ENCODE assay signal across 10 cellular contexts in genomic region chr12:127389923-127390322, GRCh38.
DNase-seq lines count a peak whose midpoint lies in the region; TF ChIP-seq lines count a peak whose summit lies in the region.
"Had no signal": no experiment of that assay in that cellular context is flagged by ENCODE, and none has a peak within 500 bp of the region (broad histone marks: within the 10 kb centered on the region; RNA-seq: fewer than 3 reads in every experiment).

No MANE protein-coding gene starts in this region.

- no peaks in the 10 kb centered on the region for H3K79me1 ChIP-seq in H9 (ENCODE audit: insufficient read depth, low read depth, low read length, poor library complexity, severe bottlenecking)

- H3K9me3 Mint-ChIP-seq in H9, result no peaks in the 10 kb centered on the region; a peak in 1 of 5 replicates
- H3K9me3 Mint-ChIP-seq: IgD-negative memory B cell had no signal

- no peaks in the 10 kb centered on the region for H3K36me3 Mint-ChIP-seq in H9 (ENCODE audit: insufficient read depth in 1 of 3, low read depth in 3 of 3)
- H3K36me3 Mint-ChIP-seq: brain, IgD-negative memory B cell had no signal

- H3K23me2 ChIP-seq in H9 (ENCODE audit: insufficient read length, low read depth, low read length, poor library complexity, severe bottlenecking), result no peaks in the 10 kb centered on the region

- no peak overlapping the region for H4K91ac ChIP-seq in H9 (ENCODE audit: insufficient read length, low read depth, low read length)

- no peak overlapping the region for H3K18ac ChIP-seq in H9 (ENCODE audit: insufficient read length, low read depth, low read length)

- H3K4me1 ChIP-seq in H9 (ENCODE audit: insufficient read depth, low read length) (no peaks in the 10 kb centered on the region), SJSA1 (replicated peaks) (peaks cover 38% of the 10 kb centered on the region)

- H3K23ac ChIP-seq in H9 (ENCODE audit: insufficient read length, low read depth, low read length), result no peak overlapping the region

- no peak overlapping the region for H3K27ac Mint-ChIP-seq in H9
- H3K27ac Mint-ChIP-seq: brain, IgD-negative memory B cell had no signal

- no peak overlapping the region for H2BK12ac ChIP-seq in H9 (ENCODE audit: insufficient read length, low read depth, low read length)

- no peak overlapping the region for H3T11ph ChIP-seq in H9 (ENCODE audit: low read length)

- WGBS in H9 (ENCODE audit: extremely low coverage, insufficient read length, low lambda C conversion rate), result no CpG with 5 or more reads among the region's 2 CpGs

- no peak overlapping the region for H2BK5ac ChIP-seq in H9 (ENCODE audit: insufficient read length, low read length)

- no peak overlapping the region for H3K4me3 Mint-ChIP-seq in H9
- H3K4me3 Mint-ChIP-seq: brain, IgD-negative memory B cell had no signal

- peaks cover 1% of the 10 kb centered on the region; the same call in 1 of the 2 replicates for H3K27me3 Mint-ChIP-seq in H9 (ENCODE audit: low read depth)
- H3K27me3 Mint-ChIP-seq: IgD-negative memory B cell had no signal

- no peaks in the 10 kb centered on the region for H3K79me2 ChIP-seq in H9 (ENCODE audit: insufficient read depth, low read length)

- no peak overlapping the region for H3K4ac ChIP-seq in H9 (ENCODE audit: low read depth, low read length)

- H3K4me2 ChIP-seq in H9 (ENCODE audit: insufficient read depth, insufficient read length, low read length), result no peak overlapping the region

- TF ChIP-seq CTCF in H9 (conservative IDR thresholded peaks at IDR 0.05), result no peak

- H2AK5ac ChIP-seq in H9 (ENCODE audit: insufficient read length, low read length), result no peak overlapping the region

- no peak overlapping the region for H3K4me3 ChIP-seq in SJSA1
- H3K4me3 ChIP-seq in skeletal muscle cell (ENCODE audit: low read depth, low read length), result no peak overlapping the region

- no peak overlapping the region for H3K27ac ChIP-seq in H9 (ENCODE audit: insufficient read length, low read depth, low read length)
- no peak overlapping the region for H3K27ac ChIP-seq in SJSA1

- H2AFZ ChIP-seq in H9 (ENCODE audit: low read length), result no peak overlapping the region

- no peaks in the 10 kb centered on the region for H3K36me3 ChIP-seq in SJSA1

- H3K9me3 ChIP-seq in H9 (ENCODE audit: control insufficient read depth, low read depth, low read length), result no peaks in the 10 kb centered on the region
- H3K9me3 ChIP-seq in SJSA1 (replicated peaks), result no peaks in the 10 kb centered on the region

- H3K27me3 ChIP-seq in H9 (ENCODE audit: insufficient read depth, low read length) (no peaks in the 10 kb centered on the region), SJSA1 (replicated peaks) (no peaks in the 10 kb centered on the region)

- no peak overlapping the region for H4K5ac ChIP-seq in H9 (ENCODE audit: insufficient read length, low read depth, low read length)

- DNase-seq in H9, result peak; percentile 73
- DNase-seq in SJSA1 (ENCODE audit: low read depth in 1 of 2, low spot score in 2 of 2), result peak; percentile 38 to 63
- peak; percentile 13 for DNase-seq in fibroblast of the conjunctiva (ENCODE audit: low read depth)
- DNase-seq in skeletal muscle cell (ENCODE audit: low read depth), result peak; percentile 61
- DNase-seq in SKM-1 (lab: John Stamatoyannopoulos, UW; ENCODE audit: unreplicated experiment), result no peak
- no peak for DNase-seq in nucleus accumbens (lab: John Stamatoyannopoulos, UW)
- DNase-seq in Kasumi-1 (lab: John Stamatoyannopoulos, UW), result no peak
- DNase-seq: stimulated activated CD4-positive, alpha-beta T cell treated with anti-CD3 and anti-CD28 coated beads, Interleukin-2, amount 100 ng/mL, for 24 hours had no signal

- H3K14ac ChIP-seq in H9 (ENCODE audit: insufficient read depth, low read length), result no peak overlapping the region

- H3K56ac ChIP-seq in H9 (ENCODE audit: insufficient read length, low read depth, low read length), result no peak overlapping the region

- no peak overlapping the region for H3K9ac ChIP-seq in H9 (ENCODE audit: extremely low read depth, insufficient read length, low read length)

- no peaks in the 10 kb centered on the region for H4K20me1 ChIP-seq in H9 (ENCODE audit: control insufficient read depth, insufficient read depth, insufficient read length)

- no peak overlapping the region for H2BK120ac ChIP-seq in H9 (ENCODE audit: low read depth, low read length, poor library complexity, severe bottlenecking)

- H2BK15ac ChIP-seq in H9 (ENCODE audit: low read depth, low read length), result no peak overlapping the region

- no peak overlapping the region for H2BK20ac ChIP-seq in H9 (ENCODE audit: low read depth, low read length, poor library complexity, severe bottlenecking)

- no peak overlapping the region for H4K8ac ChIP-seq in H9 (replicated peaks; ENCODE audit: insufficient read length, low read depth, low read length)

- no peaks in the 10 kb centered on the region for H3K4me1 Mint-ChIP-seq in H9
- H3K4me1 Mint-ChIP-seq: brain, IgD-negative memory B cell had no signal

Comparison
In these comparisons a context has a peak if more than half of its experiments do, and no peak if none do; other contexts are left out.
1. DNase-seq: peak in H9 (single experiment), SJSA1 (2 of 2), fibroblast of the conjunctiva (single experiment) and skeletal muscle cell (single experiment); none in SKM-1 (single experiment), nucleus accumbens (0 of 56) and Kasumi-1 (0 of 2).